Comparison of ENCODE assay signal across 9 cellular contexts in the genomic region with DNA sequence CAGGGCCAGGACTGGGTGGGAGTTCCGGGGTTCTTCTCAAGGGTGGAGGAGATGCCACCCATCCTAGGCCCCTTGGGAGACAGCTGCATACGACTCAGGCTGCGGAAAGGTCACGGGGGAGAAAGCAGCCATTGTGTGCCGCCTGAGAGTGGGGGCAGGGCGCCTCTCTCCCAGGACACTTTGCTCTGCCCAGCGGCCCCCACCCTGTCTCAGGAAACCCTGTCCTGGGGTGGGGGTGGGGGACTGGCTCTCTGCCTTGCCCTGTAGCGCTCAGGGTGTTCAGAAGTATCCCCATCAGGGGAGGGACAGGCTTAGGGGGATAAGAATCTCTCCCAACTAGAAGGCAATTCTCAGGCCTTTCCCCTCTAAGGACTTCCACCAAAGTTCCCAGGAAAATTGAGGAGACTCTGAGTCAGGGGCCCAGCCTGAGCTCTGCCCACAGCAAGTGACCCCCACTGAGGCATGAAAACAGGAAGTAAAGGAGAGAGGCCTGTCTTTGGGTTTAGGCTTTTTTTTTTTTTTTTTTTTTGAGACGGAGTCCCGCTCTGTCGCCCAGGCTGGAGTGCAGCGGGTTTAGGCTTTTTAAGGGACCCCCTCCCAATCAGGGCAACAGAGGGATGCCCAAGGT. TPM values are rescaled to one million over a fixed set of nuclear protein-coding genes. Genes with fewer than 3 reads are reported as not detected.
DNase-seq lines count a peak whose midpoint lies in the region; ATAC-seq lines count a peak whose summit lies in the region.
"Had no signal": no experiment of that assay in that cellular context is flagged by ENCODE, and none has a peak within 500 bp of the region (broad histone marks: within the 10 kb centered on the region; RNA-seq: fewer than 3 reads in every experiment).

No MANE protein-coding gene starts in this region.

- peak; percentile 9 for DNase-seq in activated naive CD4-positive, alpha-beta T cell treated with anti-CD3 and anti-CD28 coated beads, Interleukin-2, amount 50 U/mL, for 16 hours
- DNase-seq in hypothalamus (lab: John Stamatoyannopoulos, UW) = peak in 41 of 51 donors; percentile 17 to 89 (median 69)
- no peak for DNase-seq in stimulated activated effector memory CD8-positive, alpha-beta T cell treated with anti-CD3 and anti-CD28 coated beads, Interleukin-12 subunit alpha, Interleukin-12 subunit beta, amount 100 ng/mL, for 72 hours (ENCODE audit: low spot score in 2 of 2)
- DNase-seq in middle frontal gyrus (ENCODE audit: extremely low spot score, low spot score) = no peak
- DNase-seq: effector CD4-positive, alpha-beta T cell; NCI-H1092 treated with DMSO at 0.1 percent for 48 hours had no signal

- no peaks in the 10 kb centered on the region for H3K9me3 Mint-ChIP-seq in IgD-negative memory B cell
- H3K9me3 Mint-ChIP-seq in stimulated activated effector memory CD8-positive, alpha-beta T cell treated with anti-CD3 and anti-CD28 coated beads, Interleukin-12 subunit alpha, Interleukin-12 subunit beta, amount 100 ng/mL, for 72 hours = no peaks in the 10 kb centered on the region

- H3K4me1 Mint-ChIP-seq in IgD-negative memory B cell = peaks cover 21 to 31% (median 23%) of the 10 kb centered on the region in 3 donors
- peaks cover 66% of the 10 kb centered on the region for H3K4me1 Mint-ChIP-seq in stimulated activated effector memory CD8-positive, alpha-beta T cell treated with anti-CD3 and anti-CD28 coated beads, Interleukin-12 subunit alpha, Interleukin-12 subunit beta, amount 100 ng/mL, for 72 hours

- no peaks in the 10 kb centered on the region for H3K27me3 Mint-ChIP-seq in IgD-negative memory B cell

- H3K4me3 Mint-ChIP-seq in IgD-negative memory B cell = peak overlapping the region in 2 of 4 donors; percentile 55 to 84
- peak overlapping the region; percentile 35 for H3K4me3 Mint-ChIP-seq in stimulated activated effector memory CD8-positive, alpha-beta T cell treated with anti-CD3 and anti-CD28 coated beads, Interleukin-12 subunit alpha, Interleukin-12 subunit beta, amount 100 ng/mL, for 72 hours

- peaks cover 3% of the 10 kb centered on the region for H3K36me3 Mint-ChIP-seq in IgD-negative memory B cell
- H3K36me3 Mint-ChIP-seq in stimulated activated effector memory CD8-positive, alpha-beta T cell treated with anti-CD3 and anti-CD28 coated beads, Interleukin-12 subunit alpha, Interleukin-12 subunit beta, amount 100 ng/mL, for 72 hours = peaks cover 26% of the 10 kb centered on the region

- ATAC-seq in stimulated activated effector memory CD8-positive, alpha-beta T cell treated with anti-CD3 and anti-CD28 coated beads, Interleukin-12 subunit alpha, Interleukin-12 subunit beta, amount 100 ng/mL, for 72 hours = no peak
- no peak for ATAC-seq in activated CD4-positive, CD25-positive, alpha-beta regulatory T cell treated with anti-CD3 and anti-CD28 coated beads, Interleukin-2, amount 50 U/mL, for 24 hours
- no peak for ATAC-seq in esophagus mucosa

- peak overlapping the region in 2 of 3 donors; percentile 56 to 73 for H3K27ac Mint-ChIP-seq in IgD-negative memory B cell
- peak overlapping the region; percentile 82 for H3K27ac Mint-ChIP-seq in stimulated activated effector memory CD8-positive, alpha-beta T cell treated with anti-CD3 and anti-CD28 coated beads, Interleukin-12 subunit alpha, Interleukin-12 subunit beta, amount 100 ng/mL, for 72 hours

RNA-seq across cellular contexts. Expression of a gene that starts 4.9 kb away (rescaled TPM):
- polyA plus RNA-seq in IgD-negative memory B cell = 8.6 TPM
- 28.7 TPM for total RNA-seq in esophagus mucosa

RNA-seq across cellular contexts. Expression of a gene that starts 8.4 kb away (rescaled TPM):
- polyA plus RNA-seq in IgD-negative memory B cell = not detected
- 2.7 TPM for total RNA-seq in esophagus mucosa

RNA-seq across cellular contexts. Expression of a gene that starts 16.1 kb away (rescaled TPM):
- polyA plus RNA-seq in IgD-negative memory B cell = 29.4 TPM
- 13.4 TPM for total RNA-seq in esophagus mucosa

RNA-seq across cellular contexts. Expression of a gene that starts 17.7 kb away (rescaled TPM):
- 11.7 TPM for polyA plus RNA-seq in IgD-negative memory B cell
- 2.5 TPM for total RNA-seq in esophagus mucosa

RNA-seq across cellular contexts. Expression of a gene that starts 38.1 kb away (rescaled TPM):
- not detected for polyA plus RNA-seq in IgD-negative memory B cell
- total RNA-seq in esophagus mucosa = 1.4 TPM

Comparison
In these comparisons a context has a peak if more than half of its experiments do, and no peak if none do; other contexts are left out.
1. DNase-seq: peak in activated naive CD4-positive, alpha-beta T cell treated with anti-CD3 and anti-CD28 coated beads, Interleukin-2, amount 50 U/mL, for 16 hours (single experiment) and hypothalamus (41 of 51); none in stimulated activated effector memory CD8-positive, alpha-beta T cell treated with anti-CD3 and anti-CD28 coated beads, Interleukin-12 subunit alpha, Interleukin-12 subunit beta, amount 100 ng/mL, for 72 hours (0 of 2) and middle frontal gyrus (single experiment).